ENCODE assay signal across 23 cellular contexts in genomic region chr18:11095674-11096293, GRCh38. TPM values are rescaled to one million over a fixed set of nuclear protein-coding genes. Genes with fewer than 3 reads are reported as not detected.
"Had no signal": no experiment of that assay in that cellular context is flagged by ENCODE, and none has a peak within 500 bp of the region (broad histone marks: within the 10 kb centered on the region; RNA-seq: fewer than 3 reads in every experiment).

No MANE protein-coding gene starts in this region.

- H3K27me3 ChIP-seq: colonic mucosa, pancreas had no signal

- H3K4me3 ChIP-seq: colonic mucosa, lung, pancreas had no signal

- ATAC-seq: left colon; left ventricle myocardium superior; naive thymus-derived CD4-positive, alpha-beta T cell; pancreas; stimulated activated naive B cell treated with anti-CD40 and anti-IgM and Interleukin-4, amounts not matched to agents 10 μg/mL and 1 μg/mL and 100 μg/mL, for 72 hours; stimulated activated naive CD8-positive, alpha-beta T cell treated with anti-CD3 and anti-CD28 coated beads, Interleukin-15, amount 100 ng/mL, for 72 hours had no signal

- FAIRE-seq: endothelial cell of umbilical vein, pancreas had no signal

- H3K4me1 ChIP-seq: colonic mucosa, pancreas had no signal

- H3K36me3 ChIP-seq: colonic mucosa, neutrophil, pancreas had no signal

- DNase-seq: cerebellar nuclear complex; colonic mucosa; effector CD4-positive, alpha-beta T cell; endodermal cell; erythroblast; foreskin melanocyte; head of caudate nucleus; hippocampal formation; left colon; left ventricle myocardium superior; mesendoderm; naive thymus-derived CD4-positive, alpha-beta T cell; pancreas; right cardiac atrium; stimulated activated CD4-positive, alpha-beta T cell treated with anti-CD3 and anti-CD28 coated beads, Interleukin-2, amount 100 ng/mL, for 24 hours; stimulated activated CD4-positive, alpha-beta T cell treated with anti-CD3 and anti-CD28 coated beads, Interleukin-4, amount 100 ng/mL, for 4 hours; stimulated activated naive B cell treated with anti-CD40 and anti-IgM and Interleukin-4, amounts not matched to agents 10 μg/mL and 1 μg/mL and 100 μg/mL, for 72 hours; stimulated activated naive CD8-positive, alpha-beta T cell treated with anti-CD3 and anti-CD28 coated beads, Interleukin-15, amount 100 ng/mL, for 72 hours; substantia nigra; trophoblast cell had no signal

- H3K9me3 ChIP-seq: colonic mucosa, neutrophil, pancreas had no signal

- H3K27ac ChIP-seq: colonic mucosa, neutrophil, pancreas had no signal

RNA-seq across cellular contexts. Expression of gene PIEZO2, which starts 53.6 kb away (rescaled TPM):
- total RNA-seq: naive thymus-derived CD4-positive, alpha-beta T cell had no signal
- polyA plus RNA-seq: naive thymus-derived CD4-positive, alpha-beta T cell had no signal
